1 cellular context compared by ENCODE assay signal in genomic region chr3:170317954-170318353, GRCh38.
TF ChIP-seq lines count a peak whose summit lies in the region.

No MANE protein-coding gene starts in this region.

TF ChIP-seq in GM23338, 12 proteins besides CTCF, POLR2A, EP300 and RAD21 (continued from another document):
- TF ChIP-seq ZNF462 (CRISPR knock-in tag; IDR thresholded peaks at IDR 0.05): no peak
- no peak for TF ChIP-seq POLR2AphosphoS5 (IDR thresholded peaks at IDR 0.05; ENCODE audit: low read depth)
- no peak for TF ChIP-seq ZNF331 (CRISPR knock-in tag; IDR thresholded peaks at IDR 0.05; ENCODE audit: low read depth)
- TF ChIP-seq JUNB (IDR thresholded peaks at IDR 0.05; ENCODE audit: unreplicated experiment): no peak
- no peak for TF ChIP-seq STAT1 (IDR thresholded peaks at IDR 0.05; ENCODE audit: unreplicated experiment)
- TF ChIP-seq CREB1 (CRISPR knock-in tag; IDR thresholded peaks at IDR 0.05; ENCODE audit: low read depth): no peak
- no peak for TF ChIP-seq EZH2phosphoT487 (IDR thresholded peaks at IDR 0.05; ENCODE audit: unreplicated experiment)
- no peak for TF ChIP-seq ETS1 (IDR thresholded peaks at IDR 0.05)
